ENCODE assay signal across 24 cellular contexts in the genomic region with DNA sequence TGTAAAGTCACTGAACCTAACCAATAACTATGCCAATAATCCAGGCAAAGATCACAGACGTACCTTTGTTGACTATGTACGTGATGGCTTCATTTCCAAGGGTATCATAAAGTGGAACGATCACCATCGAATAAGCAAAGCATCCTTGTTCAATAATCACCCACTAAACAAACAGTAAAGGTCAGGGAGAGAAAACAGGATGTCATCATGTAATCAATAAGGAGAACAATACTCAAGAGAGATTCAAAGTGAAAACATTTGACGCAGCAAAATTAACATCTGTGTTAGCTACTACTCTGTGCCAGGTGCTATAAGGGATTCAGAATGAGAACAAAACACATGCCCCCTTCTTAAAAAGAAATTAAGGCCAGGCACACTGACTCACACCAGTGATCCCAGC.
"Had no signal": no experiment of that assay in that cellular context is flagged by ENCODE, and none has a peak within 500 bp of the region (broad histone marks: within the 10 kb centered on the region; RNA-seq: fewer than 3 reads in every experiment).

No MANE protein-coding gene starts in this region.

- H3K36me3 ChIP-seq: breast epithelium, ovary had no signal

- H3K4me3 ChIP-seq: breast epithelium, heart right ventricle, left lung, ovary, smooth muscle cell, transverse colon had no signal

- DNase-seq: activated CD4-positive, alpha-beta T cell treated with anti-CD3 and anti-CD28 coated beads for 36 hours; activated CD4-positive, CD25-positive, alpha-beta regulatory T cell; activated naive CD4-positive, alpha-beta T cell; activated T-cell treated with anti-CD3 and anti-CD28 coated beads for 4 hours; activated T-cell treated with anti-CD3 and anti-CD28 coated beads, Interleukin-2, amount 50 U/mL, for 72 hours; central memory CD4-positive, alpha-beta T cell; endodermal cell; foreskin fibroblast; left lung; ovary; retina; stimulated activated CD4-positive, alpha-beta T cell treated with anti-CD3 and anti-CD28 coated beads, Interleukin-1b, Interleukin-23, amount 100 ng/mL, for 48 hours; stimulated activated CD4-positive, alpha-beta T cell treated with anti-CD3 and anti-CD28 coated beads, Interleukin-4, amount 100 ng/mL, for 4 hours; stimulated activated CD8-positive, alpha-beta memory T cell treated with anti-CD3 and anti-CD28 coated beads, Interleukin-4, amount 100 ng/mL, for 48 hours; stimulated activated naive CD4-positive, alpha-beta T cell; transverse colon had no signal

- H3K9me3 Mint-ChIP-seq: dendritic cell treated with granulocyte-macrophage colony-stimulating factor and Interleukin-4, amounts not matched to agents 40 ng/mL and 50 ng/mL, for 4 days; T-helper 2 cell treated with Interferon-gamma antibody and Interleukin-4, amounts not matched to agents 5 μg/mL and 100 μg/mL, for 36 hours had no signal

- H3K4me3 Mint-ChIP-seq: activated CD4-positive, alpha-beta T cell treated with anti-CD3 and anti-CD28 coated beads for 36 hours; activated T-cell treated with anti-CD3 and anti-CD28 coated beads, Interleukin-2, amount 50 U/mL, for 72 hours; dendritic cell treated with granulocyte-macrophage colony-stimulating factor and Interleukin-4, amounts not matched to agents 40 ng/mL and 50 ng/mL, for 4 days; endodermal cell; nephron; T-helper 2 cell treated with Interferon-gamma antibody and Interleukin-4, amounts not matched to agents 5 μg/mL and 100 μg/mL, for 36 hours had no signal

- H3K4me1 Mint-ChIP-seq: activated CD4-positive, alpha-beta T cell treated with anti-CD3 and anti-CD28 coated beads for 36 hours; endodermal cell; nephron had no signal

- H3K9me3 ChIP-seq: breast epithelium, heart right ventricle, left lung, ovary, transverse colon had no signal

- H3K27ac Mint-ChIP-seq: activated CD4-positive, alpha-beta T cell treated with anti-CD3 and anti-CD28 coated beads for 36 hours; activated T-cell treated with anti-CD3 and anti-CD28 coated beads, Interleukin-2, amount 50 U/mL, for 72 hours; dendritic cell treated with granulocyte-macrophage colony-stimulating factor and Interleukin-4, amounts not matched to agents 40 ng/mL and 50 ng/mL, for 4 days; endodermal cell; nephron; T-helper 2 cell treated with Interferon-gamma antibody and Interleukin-4, amounts not matched to agents 5 μg/mL and 100 μg/mL, for 36 hours had no signal

- H3K4me1 ChIP-seq: breast epithelium, transverse colon had no signal

- ATAC-seq: activated CD4-positive, alpha-beta T cell treated with anti-CD3 and anti-CD28 coated beads for 36 hours; activated naive CD4-positive, alpha-beta T cell treated with anti-CD3 and anti-CD28 coated beads, Interleukin-2, amount 50 U/mL, for 72 hours; activated T-cell treated with anti-CD3 and anti-CD28 coated beads, Interleukin-2, amount 50 U/mL, for 72 hours; esophagus mucosa; left lung had no signal

- H3K27me3 ChIP-seq: breast epithelium, heart right ventricle, left lung, ovary, transverse colon had no signal

- H3K27ac ChIP-seq: breast epithelium, left lung, ovary, transverse colon had no signal

- H3K27me3 Mint-ChIP-seq: activated CD4-positive, alpha-beta T cell treated with anti-CD3 and anti-CD28 coated beads for 36 hours; dendritic cell treated with granulocyte-macrophage colony-stimulating factor and Interleukin-4, amounts not matched to agents 40 ng/mL and 50 ng/mL, for 4 days had no signal
